ENCODE assay signal across 10 cellular contexts in the genomic region with DNA sequence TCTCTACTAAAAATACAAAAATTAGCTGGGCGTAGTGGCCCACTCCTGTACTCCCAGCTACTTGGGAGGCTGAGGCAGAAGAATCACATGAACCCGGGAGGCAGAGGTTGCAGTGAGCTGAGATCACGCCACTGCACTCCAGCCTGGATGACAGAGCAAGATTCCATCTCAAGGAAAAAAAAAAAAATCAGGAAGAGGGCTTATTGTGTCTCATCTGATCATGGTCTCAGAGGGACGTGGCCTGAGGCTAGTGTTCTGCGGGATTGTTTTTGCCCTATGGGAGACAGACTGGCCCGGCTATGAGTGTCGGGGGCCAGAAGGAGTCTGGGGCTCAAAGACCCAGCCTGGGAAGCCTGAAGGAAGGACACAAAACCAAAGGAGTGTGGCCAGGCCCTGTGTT. TPM values are rescaled to one million over a fixed set of nuclear protein-coding genes. Genes with fewer than 3 reads are reported as not detected.
"Had no signal": no experiment of that assay in that cellular context is flagged by ENCODE, and none has a peak within 500 bp of the region (broad histone marks: within the 10 kb centered on the region; RNA-seq: fewer than 3 reads in every experiment).

No MANE protein-coding gene starts in this region.

RNA-seq across cellular contexts. Expression of gene TAS1R2, which starts 32.4 kb away (rescaled TPM):
- total RNA-seq: activated CD8-positive, alpha-beta T cell treated with anti-CD3 and anti-CD28 coated beads for 36 hours; activated naive CD8-positive, alpha-beta T cell treated with anti-CD3 and anti-CD28 coated beads for 36 hours; activated T-cell treated with anti-CD3 and anti-CD28 coated beads, Interleukin-2, amount 50 U/mL, for 72 hours; activated T-helper 2 cell treated with anti-CD3 and anti-CD28 coated beads, Interferon-gamma antibody, Interleukin-2, Interleukin-4, amounts not matched to agents 10 μg/mL and 5 μg/mL and 100 μg/mL, durations not matched to agents 14 hours and 24 hours and 36 hours; adrenal gland; breast epithelium; OCI-LY7; Right ventricle myocardium inferior; RPMI7951 had no signal
- polyA plus RNA-seq: adrenal gland, SK-N-SH had no signal
